Comparison of ENCODE assay signal across 1 cellular context in the genomic region with DNA sequence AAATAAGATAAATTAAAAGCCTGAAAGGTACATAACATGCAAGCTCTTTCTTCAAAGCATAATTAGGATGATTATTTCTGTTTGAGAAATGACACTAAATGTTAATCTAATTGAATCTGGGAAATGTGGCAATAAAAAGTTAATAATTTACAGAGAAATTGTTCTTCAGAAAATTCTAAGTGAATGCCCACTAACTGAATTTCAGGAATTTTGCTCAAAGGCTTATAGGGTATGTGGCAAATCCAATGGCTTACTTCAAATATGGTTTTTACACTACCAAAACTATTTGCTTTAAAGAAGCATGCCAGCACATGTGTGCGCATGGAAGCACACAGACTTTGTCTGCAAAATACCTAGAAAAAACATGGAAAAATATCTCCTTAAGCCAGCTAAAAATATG.
TF ChIP-seq lines count a peak whose summit lies in the region.

No MANE protein-coding gene starts in this region.

TF ChIP-seq in HepG2, 621 proteins besides CTCF, POLR2A, EP300 and RAD21 (continued from another document):
- TF ChIP-seq, protein P1, sequence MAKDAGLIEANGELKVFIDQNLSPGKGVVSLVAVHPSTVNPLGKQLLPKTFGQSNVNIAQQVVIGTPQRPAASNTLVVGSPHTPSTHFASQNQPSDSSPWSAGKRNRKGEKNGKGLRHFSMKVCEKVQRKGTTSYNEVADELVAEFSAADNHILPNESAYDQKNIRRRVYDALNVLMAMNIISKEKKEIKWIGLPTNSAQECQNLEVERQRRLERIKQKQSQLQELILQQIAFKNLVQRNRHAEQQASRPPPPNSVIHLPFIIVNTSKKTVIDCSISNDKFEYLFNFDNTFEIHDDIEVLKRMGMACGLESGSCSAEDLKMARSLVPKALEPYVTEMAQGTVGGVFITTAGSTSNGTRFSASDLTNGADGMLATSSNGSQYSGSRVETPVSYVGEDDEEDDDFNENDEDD (CRISPR knock-in tag; IDR thresholded peaks at IDR 0.05; ENCODE audit: borderline replicate concordance): no peak
- no peak for TF ChIP-seq ZNF703 (CRISPR knock-in tag; IDR thresholded peaks at IDR 0.05; ENCODE audit: borderline replicate concordance)
TF ChIP-seq in HepG2: peak in this region for 0.
